In genomic region chr4:173436149-173436579, GRCh38 we compare ENCODE assay signal across 12 cellular contexts. TPM values are rescaled to one million over a fixed set of nuclear protein-coding genes. Genes with fewer than 3 reads are reported as not detected.
DNase-seq lines count a peak whose midpoint lies in the region; TF ChIP-seq lines count a peak whose summit lies in the region.
"Had no signal": no experiment of that assay in that cellular context is flagged by ENCODE, and none has a peak within 500 bp of the region (broad histone marks: within the 10 kb centered on the region; RNA-seq: fewer than 3 reads in every experiment).

No MANE protein-coding gene starts in this region.

- 74 to 85% methylated on average over 5 of the region's 5 CpGs for WGBS in sigmoid colon, 2 donors

- H3K9me3 ChIP-seq in sigmoid colon = no peaks in the 10 kb centered on the region

- intact Hi-C loops in sigmoid colon (cut with DNase I) = no loop called here
- intact Hi-C loops in activated T-helper 2 cell treated with anti-CD3 and anti-CD28 coated beads, Interferon-gamma antibody, Interleukin-2, Interleukin-4, amounts not matched to agents 10 μg/mL and 5 μg/mL and 100 μg/mL, durations not matched to agents 14 hours and 24 hours and 36 hours (cut with micrococcal nuclease) = no loop called here

- H3K27me3 Mint-ChIP-seq in activated T-helper 2 cell treated with anti-CD3 and anti-CD28 coated beads, Interferon-gamma antibody, Interleukin-2, Interleukin-4, amounts not matched to agents 10 μg/mL and 5 μg/mL and 100 μg/mL, durations not matched to agents 14 hours and 24 hours and 36 hours (ENCODE audit: low read depth) = peaks cover 3% of the 10 kb centered on the region

- TF ChIP-seq CTCF in fibroblast of the aortic adventitia (IDR thresholded peaks at IDR 0.05; ENCODE audit: insufficient read depth, low read length) (no peak), sigmoid colon (IDR thresholded peaks at IDR 0.05) (no peak)

- TF ChIP-seq POLR2A in sigmoid colon (IDR thresholded peaks at IDR 0.05) = no peak

- no peaks in the 10 kb centered on the region for H3K9me3 Mint-ChIP-seq in activated T-helper 2 cell treated with anti-CD3 and anti-CD28 coated beads, Interferon-gamma antibody, Interleukin-2, Interleukin-4, amounts not matched to agents 10 μg/mL and 5 μg/mL and 100 μg/mL, durations not matched to agents 14 hours and 24 hours and 36 hours

- H3K4me1 Mint-ChIP-seq in activated T-helper 2 cell treated with anti-CD3 and anti-CD28 coated beads, Interferon-gamma antibody, Interleukin-2, Interleukin-4, amounts not matched to agents 10 μg/mL and 5 μg/mL and 100 μg/mL, durations not matched to agents 14 hours and 24 hours and 36 hours (ENCODE audit: low read depth) = peaks cover 9% of the 10 kb centered on the region

- no peaks in the 10 kb centered on the region for H3K36me3 ChIP-seq in sigmoid colon
- H3K36me3 ChIP-seq: heart left ventricle had no signal

- no peak for TF ChIP-seq EP300 in sigmoid colon (IDR thresholded peaks at IDR 0.05)

- H3K4me3 ChIP-seq in fibroblast of the aortic adventitia (ENCODE audit: low read depth, low read length) = no peak overlapping the region
- peak overlapping the region in 1 of 4 donors; percentile 16 for H3K4me3 ChIP-seq in sigmoid colon
- H3K4me3 ChIP-seq: heart left ventricle had no signal

- no peak overlapping the region for H3K4me3 Mint-ChIP-seq in activated T-helper 2 cell treated with anti-CD3 and anti-CD28 coated beads, Interferon-gamma antibody, Interleukin-2, Interleukin-4, amounts not matched to agents 10 μg/mL and 5 μg/mL and 100 μg/mL, durations not matched to agents 14 hours and 24 hours and 36 hours (ENCODE audit: low read depth)

- H3K36me3 Mint-ChIP-seq in activated T-helper 2 cell treated with anti-CD3 and anti-CD28 coated beads, Interferon-gamma antibody, Interleukin-2, Interleukin-4, amounts not matched to agents 10 μg/mL and 5 μg/mL and 100 μg/mL, durations not matched to agents 14 hours and 24 hours and 36 hours (ENCODE audit: low read depth) = no peaks in the 10 kb centered on the region

- peak overlapping the region; percentile 61 to 83 (median 74) for H3K27ac ChIP-seq in sigmoid colon

- DNase-seq in GOT3 (lab: John Stamatoyannopoulos, UW) (peak; percentile 1), NCI-H748 treated with DMSO at 0.1 percent for 48 hours (lab: John Stamatoyannopoulos, UW) (peak; percentile 34), fibroblast of the aortic adventitia (ENCODE audit: low read depth) (peak; percentile 94), sigmoid colon (no peak), SKM-1 (lab: John Stamatoyannopoulos, UW; ENCODE audit: unreplicated experiment) (no peak), activated gamma-delta T cell treated with Interleukin-2 at 50 U/mL for 16 hours (no peak)
- no peak for DNase-seq in activated T-helper 2 cell treated with anti-CD3 and anti-CD28 coated beads, Interferon-gamma antibody, Interleukin-2, Interleukin-4, amounts not matched to agents 10 μg/mL and 5 μg/mL and 100 μg/mL, durations not matched to agents 14 hours and 24 hours and 36 hours (ENCODE audit: low spot score)
- DNase-seq: central memory CD4-positive, alpha-beta T cell; H7; heart left ventricle; stimulated activated naive CD4-positive, alpha-beta T cell treated with Interleukin-2 at 50 U/mL for 16 hours had no signal

- no peak overlapping the region for H3K27ac Mint-ChIP-seq in activated T-helper 2 cell treated with anti-CD3 and anti-CD28 coated beads, Interferon-gamma antibody, Interleukin-2, Interleukin-4, amounts not matched to agents 10 μg/mL and 5 μg/mL and 100 μg/mL, durations not matched to agents 14 hours and 24 hours and 36 hours

- peaks cover 0 to 28% (median 27%) of the 10 kb centered on the region in 4 donors for H3K4me1 ChIP-seq in sigmoid colon

- H3K27me3 ChIP-seq in sigmoid colon = no peaks in the 10 kb centered on the region
- H3K27me3 ChIP-seq: heart left ventricle had no signal

RNA-seq across cellular contexts. Expression of gene SCRG1, which starts 37.2 kb away (rescaled TPM):
- total RNA-seq in fibroblast of the aortic adventitia (ENCODE audit: low replicate concordance) (0.49 and 0.99 TPM in 2 replicates), sigmoid colon (1 to 10 TPM; 2.6 to 5.8 (median 4.5) TPM)
- polyA plus RNA-seq in sigmoid colon = under 1 TPM in 2 of 3 donors, not detected in 1; 0.55 to 0.60 TPM
- not detected in 2 replicates for total RNA-seq in activated T-helper 2 cell treated with anti-CD3 and anti-CD28 coated beads, Interferon-gamma antibody, Interleukin-2, Interleukin-4, amounts not matched to agents 10 μg/mL and 5 μg/mL and 100 μg/mL, durations not matched to agents 14 hours and 24 hours and 36 hours
- total RNA-seq: H7, mononuclear cell had no signal

Comparison
In these comparisons a context has a peak if more than half of its experiments do, and no peak if none do; other contexts are left out.
1. DNase-seq: peak in GOT3 (single experiment), NCI-H748 treated with DMSO at 0.1 percent for 48 hours (single experiment) and fibroblast of the aortic adventitia (single experiment); none in sigmoid colon (single experiment), SKM-1 (single experiment), activated gamma-delta T cell treated with Interleukin-2 at 50 U/mL for 16 hours (single experiment) and activated T-helper 2 cell treated with anti-CD3 and anti-CD28 coated beads, Interferon-gamma antibody, Interleukin-2, Interleukin-4, amounts not matched to agents 10 μg/mL and 5 μg/mL and 100 μg/mL, durations not matched to agents 14 hours and 24 hours and 36 hours (single experiment).